In genomic region chr1:177173976-177174375, GRCh38 we compare ENCODE assay signal across 36 cellular contexts. TPM values are rescaled to one million over a fixed set of nuclear protein-coding genes. Genes with fewer than 3 reads are reported as not detected.
"Had no signal": no experiment of that assay in that cellular context is flagged by ENCODE, and none has a peak within 500 bp of the region (broad histone marks: within the 10 kb centered on the region; RNA-seq: fewer than 3 reads in every experiment).

No MANE protein-coding gene starts in this region.

- H3K36me3 Mint-ChIP-seq: activated CD4-positive, alpha-beta memory T cell treated with anti-CD3 and anti-CD28 coated beads for 36 hours; activated CD8-positive, alpha-beta memory T cell treated with anti-CD3 and anti-CD28 coated beads, Interleukin-2, amount 10 ng/mL, durations not matched to agents 7 days and 5 days; activated naive CD4-positive, alpha-beta T cell treated with anti-CD3 and anti-CD28 coated beads, Interleukin-2, amount 10 ng/mL, durations not matched to agents 7 days and 5 days; activated naive CD8-positive, alpha-beta T cell treated with anti-CD3 and anti-CD28 coated beads, Interleukin-2, amount 10 ng/mL, durations not matched to agents 7 days and 5 days had no signal

- DNase-seq: activated CD4-positive, alpha-beta memory T cell treated with anti-CD3 and anti-CD28 coated beads for 36 hours; activated CD4-positive, alpha-beta T cell treated with anti-CD3 and anti-CD28 coated beads for 36 hours; activated CD4-positive, alpha-beta T cell treated with anti-CD3 and anti-CD28 coated beads, Interleukin-2, amount 10 ng/mL, durations not matched to agents 24 days and 14 days; activated CD4-positive, CD25-positive, alpha-beta regulatory T cell; activated CD4-positive, CD25-positive, alpha-beta regulatory T cell treated with anti-CD3 and anti-CD28 coated beads, Interleukin-2, amount 50 U/mL, for 72 hours; activated CD8-positive, alpha-beta memory T cell treated with anti-CD3 and anti-CD28 coated beads, Interleukin-2, amount 10 ng/mL, durations not matched to agents 7 days and 5 days; activated CD8-positive, alpha-beta memory T cell treated with anti-CD3 and anti-CD28 coated beads, Interleukin-2, amount 50 U/mL, for 4 hours; activated CD8-positive, alpha-beta T cell treated with anti-CD3 and anti-CD28 coated beads, Interleukin-2, amount 10 ng/mL, durations not matched to agents 7 days and 5 days; activated gamma-delta T cell; activated naive CD4-positive, alpha-beta T cell; activated naive CD4-positive, alpha-beta T cell treated with anti-CD3 and anti-CD28 coated beads, Interleukin-2, amount 10 ng/mL, durations not matched to agents 7 days and 5 days; activated naive CD8-positive, alpha-beta T cell treated with anti-CD3 and anti-CD28 coated beads, Interleukin-2, amount 10 ng/mL, durations not matched to agents 7 days and 5 days; activated T-cell treated with anti-CD3 and anti-CD28 coated beads, Interleukin-2, amount 50 U/mL, for 1 hour; activated T-cell treated with anti-CD3 and anti-CD28 coated beads, Interleukin-2, amount 50 U/mL, for 48 hours; brain microvascular endothelial cell; cortex of kidney; dermis blood vessel endothelial cell; effector CD8-positive, alpha-beta T cell; esophagus squamous epithelium; foreskin melanocyte; heart right ventricle; T-helper 2 cell had no signal

- H3K4me1 Mint-ChIP-seq: activated CD4-positive, alpha-beta T cell treated with anti-CD3 and anti-CD28 coated beads for 36 hours; activated CD4-positive, alpha-beta T cell treated with anti-CD3 and anti-CD28 coated beads, Interleukin-2, amount 10 ng/mL, durations not matched to agents 24 days and 14 days; activated CD8-positive, alpha-beta memory T cell treated with anti-CD3 and anti-CD28 coated beads, Interleukin-2, amount 10 ng/mL, durations not matched to agents 7 days and 5 days; activated naive CD4-positive, alpha-beta T cell treated with anti-CD3 and anti-CD28 coated beads, Interleukin-2, amount 10 ng/mL, durations not matched to agents 7 days and 5 days; activated naive CD8-positive, alpha-beta T cell treated with anti-CD3 and anti-CD28 coated beads, Interleukin-2, amount 10 ng/mL, durations not matched to agents 7 days and 5 days; central memory CD8-positive, alpha-beta T cell had no signal

- H3K36me3 ChIP-seq: brain microvascular endothelial cell, esophagus squamous epithelium, gastroesophageal sphincter, heart right ventricle had no signal

- H3K27ac Mint-ChIP-seq: activated CD4-positive, alpha-beta memory T cell treated with anti-CD3 and anti-CD28 coated beads for 36 hours; activated CD4-positive, alpha-beta T cell treated with anti-CD3 and anti-CD28 coated beads for 36 hours; activated CD4-positive, alpha-beta T cell treated with anti-CD3 and anti-CD28 coated beads, Interleukin-2, amount 10 ng/mL, durations not matched to agents 24 days and 14 days; activated CD8-positive, alpha-beta memory T cell treated with anti-CD3 and anti-CD28 coated beads, Interleukin-2, amount 10 ng/mL, durations not matched to agents 7 days and 5 days; activated CD8-positive, alpha-beta T cell treated with anti-CD3 and anti-CD28 coated beads, Interleukin-2, amount 10 ng/mL, durations not matched to agents 7 days and 5 days; activated naive CD4-positive, alpha-beta T cell treated with anti-CD3 and anti-CD28 coated beads, Interleukin-2, amount 10 ng/mL, durations not matched to agents 7 days and 5 days; activated naive CD4-positive, alpha-beta T cell treated with anti-CD3 and anti-CD28 coated beads, Interleukin-2, amount 50 U/mL, for 72 hours; activated naive CD8-positive, alpha-beta T cell treated with anti-CD3 and anti-CD28 coated beads, Interleukin-2, amount 10 ng/mL, durations not matched to agents 7 days and 5 days; activated T-helper 1 cell treated with anti-CD3 and anti-CD28 coated beads, Interleukin-12 subunit alpha, Interleukin-12 subunit beta, Interleukin-2, Interleukin-4 antibody, amounts not matched to agents 30 ng/mL and 10 ng/mL and 1 ng/mL, durations not matched to agents 14 hours and 24 hours and 36 hours had no signal

- ATAC-seq: activated CD4-positive, alpha-beta T cell treated with anti-CD3 and anti-CD28 coated beads for 36 hours; activated CD8-positive, alpha-beta memory T cell treated with anti-CD3 and anti-CD28 coated beads, Interleukin-2, amount 10 ng/mL, durations not matched to agents 7 days and 5 days; activated CD8-positive, alpha-beta T cell treated with anti-CD3 and anti-CD28 coated beads, Interleukin-2, amount 10 ng/mL, durations not matched to agents 7 days and 5 days; activated naive CD4-positive, alpha-beta T cell treated with anti-CD3 and anti-CD28 coated beads, Interleukin-2, amount 50 U/mL, for 72 hours; gastroesophageal sphincter; heart right ventricle had no signal

- H3K9me3 Mint-ChIP-seq: activated CD4-positive, alpha-beta memory T cell treated with anti-CD3 and anti-CD28 coated beads for 36 hours; activated CD4-positive, alpha-beta T cell treated with anti-CD3 and anti-CD28 coated beads, Interleukin-2, amount 10 ng/mL, durations not matched to agents 24 days and 14 days; activated naive CD4-positive, alpha-beta T cell treated with anti-CD3 and anti-CD28 coated beads, Interleukin-2, amount 10 ng/mL, durations not matched to agents 7 days and 5 days; activated naive CD8-positive, alpha-beta T cell treated with anti-CD3 and anti-CD28 coated beads, Interleukin-2, amount 10 ng/mL, durations not matched to agents 7 days and 5 days; activated T-helper 1 cell treated with anti-CD3 and anti-CD28 coated beads, Interleukin-12 subunit alpha, Interleukin-12 subunit beta, Interleukin-2, Interleukin-4 antibody, amounts not matched to agents 30 ng/mL and 10 ng/mL and 1 ng/mL, durations not matched to agents 14 hours and 24 hours and 36 hours; central memory CD8-positive, alpha-beta T cell had no signal

- FAIRE-seq: astrocyte, bronchial epithelial cell, colon, endometrium, endothelial cell of umbilical vein had no signal

- H3K4me3 ChIP-seq: esophagus squamous epithelium, gastroesophageal sphincter, heart right ventricle had no signal

- H3K4me3 Mint-ChIP-seq: activated CD4-positive, alpha-beta memory T cell treated with anti-CD3 and anti-CD28 coated beads for 36 hours; activated CD4-positive, alpha-beta T cell treated with anti-CD3 and anti-CD28 coated beads for 36 hours; activated CD4-positive, alpha-beta T cell treated with anti-CD3 and anti-CD28 coated beads, Interleukin-2, amount 10 ng/mL, durations not matched to agents 24 days and 14 days; activated CD8-positive, alpha-beta memory T cell treated with anti-CD3 and anti-CD28 coated beads, Interleukin-2, amount 10 ng/mL, durations not matched to agents 7 days and 5 days; activated CD8-positive, alpha-beta T cell treated with anti-CD3 and anti-CD28 coated beads, Interleukin-2, amount 10 ng/mL, durations not matched to agents 7 days and 5 days; activated naive CD4-positive, alpha-beta T cell treated with anti-CD3 and anti-CD28 coated beads, Interleukin-2, amount 10 ng/mL, durations not matched to agents 7 days and 5 days; activated naive CD8-positive, alpha-beta T cell treated with anti-CD3 and anti-CD28 coated beads, Interleukin-2, amount 10 ng/mL, durations not matched to agents 7 days and 5 days; activated T-helper 1 cell treated with anti-CD3 and anti-CD28 coated beads, Interleukin-12 subunit alpha, Interleukin-12 subunit beta, Interleukin-2, Interleukin-4 antibody, amounts not matched to agents 30 ng/mL and 10 ng/mL and 1 ng/mL, durations not matched to agents 14 hours and 24 hours and 36 hours; central memory CD8-positive, alpha-beta T cell had no signal

- H3K27ac ChIP-seq: brain microvascular endothelial cell, epithelial cell of prostate, esophagus squamous epithelium, gastroesophageal sphincter, heart right ventricle had no signal

- H3K27me3 Mint-ChIP-seq: activated CD8-positive, alpha-beta memory T cell treated with anti-CD3 and anti-CD28 coated beads, Interleukin-2, amount 10 ng/mL, durations not matched to agents 7 days and 5 days; activated naive CD8-positive, alpha-beta T cell treated with anti-CD3 and anti-CD28 coated beads, Interleukin-2, amount 10 ng/mL, durations not matched to agents 7 days and 5 days; central memory CD8-positive, alpha-beta T cell had no signal

RNA-seq across cellular contexts. Expression of gene BRINP2, which starts 3.2 kb away (rescaled TPM):
- total RNA-seq: activated CD4-positive, alpha-beta memory T cell treated with anti-CD3 and anti-CD28 coated beads for 36 hours; activated CD4-positive, alpha-beta T cell treated with anti-CD3 and anti-CD28 coated beads for 36 hours; activated CD4-positive, alpha-beta T cell treated with anti-CD3 and anti-CD28 coated beads, Interleukin-2, amount 10 ng/mL, durations not matched to agents 24 days and 14 days; activated CD8-positive, alpha-beta memory T cell treated with anti-CD3 and anti-CD28 coated beads for 36 hours; activated CD8-positive, alpha-beta memory T cell treated with anti-CD3 and anti-CD28 coated beads, Interleukin-2, amount 10 ng/mL, durations not matched to agents 7 days and 5 days; activated CD8-positive, alpha-beta T cell treated with anti-CD3 and anti-CD28 coated beads, Interleukin-2, amount 10 ng/mL, durations not matched to agents 7 days and 5 days; activated naive CD4-positive, alpha-beta T cell treated with anti-CD3 and anti-CD28 coated beads, Interleukin-2, amount 50 U/mL, for 72 hours; activated naive CD8-positive, alpha-beta T cell treated with anti-CD3 and anti-CD28 coated beads, Interleukin-2, amount 10 ng/mL, durations not matched to agents 7 days and 5 days; astrocyte; bronchial epithelial cell; dermis blood vessel endothelial cell; endothelial cell of umbilical vein; esophagus squamous epithelium; fibroblast of villous mesenchyme; glomerular endothelial cell had no signal

RNA-seq across cellular contexts. Expression of gene ASTN1, which starts 9.5 kb away (rescaled TPM):
- total RNA-seq: activated CD4-positive, alpha-beta memory T cell treated with anti-CD3 and anti-CD28 coated beads for 36 hours; activated CD4-positive, alpha-beta T cell treated with anti-CD3 and anti-CD28 coated beads for 36 hours; activated CD4-positive, alpha-beta T cell treated with anti-CD3 and anti-CD28 coated beads, Interleukin-2, amount 10 ng/mL, durations not matched to agents 24 days and 14 days; activated CD8-positive, alpha-beta memory T cell treated with anti-CD3 and anti-CD28 coated beads for 36 hours; activated CD8-positive, alpha-beta memory T cell treated with anti-CD3 and anti-CD28 coated beads, Interleukin-2, amount 10 ng/mL, durations not matched to agents 7 days and 5 days; activated CD8-positive, alpha-beta T cell treated with anti-CD3 and anti-CD28 coated beads, Interleukin-2, amount 10 ng/mL, durations not matched to agents 7 days and 5 days; activated naive CD4-positive, alpha-beta T cell treated with anti-CD3 and anti-CD28 coated beads, Interleukin-2, amount 50 U/mL, for 72 hours; activated naive CD8-positive, alpha-beta T cell treated with anti-CD3 and anti-CD28 coated beads, Interleukin-2, amount 10 ng/mL, durations not matched to agents 7 days and 5 days; activated T-helper 1 cell treated with anti-CD3 and anti-CD28 coated beads, Interleukin-12 subunit alpha, Interleukin-12 subunit beta, Interleukin-2, Interleukin-4 antibody, amounts not matched to agents 30 ng/mL and 10 ng/mL and 1 ng/mL, durations not matched to agents 14 hours and 24 hours and 36 hours; bronchial epithelial cell; dermis blood vessel endothelial cell; endothelial cell of umbilical vein; fibroblast of villous mesenchyme; glomerular endothelial cell; T-helper 1 cell treated with Interleukin-12 subunit alpha and Interleukin-12 subunit beta and Interleukin-4 antibody, amounts not matched to agents 30 ng/mL and 1 ng/mL, for 36 hours had no signal
